8 cellular contexts compared by ENCODE assay signal in genomic region chr7:156640949-156641485, GRCh38. TPM values are rescaled to one million over a fixed set of nuclear protein-coding genes. Genes with fewer than 3 reads are reported as not detected.
DNase-seq lines count a peak whose midpoint lies in the region; ATAC-seq lines count a peak whose summit lies in the region.

No MANE protein-coding gene starts in this region.

- H3K27me3 Mint-ChIP-seq in activated naive CD4-positive, alpha-beta T cell treated with anti-CD3 and anti-CD28 coated beads for 36 hours (ENCODE audit: low read depth): peaks cover 29% of the 10 kb centered on the region

- H3K36me3 Mint-ChIP-seq in activated naive CD4-positive, alpha-beta T cell treated with anti-CD3 and anti-CD28 coated beads for 36 hours (ENCODE audit: low read depth): peaks cover 6% of the 10 kb centered on the region

- peaks cover 10% of the 10 kb centered on the region for H3K4me1 Mint-ChIP-seq in activated naive CD4-positive, alpha-beta T cell treated with anti-CD3 and anti-CD28 coated beads for 36 hours (ENCODE audit: low read depth)

- peaks cover 4% of the 10 kb centered on the region for H3K9me3 Mint-ChIP-seq in activated naive CD4-positive, alpha-beta T cell treated with anti-CD3 and anti-CD28 coated beads for 36 hours

- no peak overlapping the region for H3K27ac Mint-ChIP-seq in activated naive CD4-positive, alpha-beta T cell treated with anti-CD3 and anti-CD28 coated beads for 36 hours

- ATAC-seq in Right ventricle myocardium inferior (peak; percentile 17), HG02981 (IDR thresholded peaks at IDR 0.05; ENCODE audit: unreplicated experiment) (peak; percentile 47), left cardiac atrium (peak; percentile 16 to 44), sciatic nerve (no peak)

- CTCF ChIA-PET in activated naive CD4-positive, alpha-beta T cell treated with anti-CD3 and anti-CD28 coated beads for 36 hours (lab: Charles Lee): no interaction called here

- intact Hi-C loops in Right ventricle myocardium inferior (cut with DNase I) (no loop called here), cardiac septum (cut with DNase I) (no loop called here), left cardiac atrium (cut with DNase I) (no loop called here), sciatic nerve (cut with DNase I) (no loop called here)
- intact Hi-C loops in activated naive CD4-positive, alpha-beta T cell treated with anti-CD3 and anti-CD28 coated beads for 36 hours (cut with micrococcal nuclease): loop anchor here (1.0 to 10.0 kb wide), 7 partner anchors 28 to 996 kb away; partner anchors contain the start of genes LMBR1 and RBM33

- no peak for DNase-seq in Right ventricle myocardium inferior (ENCODE audit: missing footprints)
- no peak for DNase-seq in cardiac septum (ENCODE audit: low spot score)
- peak; percentile 72 for DNase-seq in NCI-H748 (lab: John Stamatoyannopoulos, UW; ENCODE audit: unreplicated experiment)
- peak; percentile 72 for DNase-seq in activated naive CD4-positive, alpha-beta T cell treated with anti-CD3 and anti-CD28 coated beads for 36 hours
- peak; percentile 45 for DNase-seq in left cardiac atrium
- peak; percentile 60 for DNase-seq in sciatic nerve (ENCODE audit: low spot score)
- no peak for DNase-seq in NCI-H446 (lab: John Stamatoyannopoulos, UW)

- peak overlapping the region; percentile 78 for H3K4me3 Mint-ChIP-seq in activated naive CD4-positive, alpha-beta T cell treated with anti-CD3 and anti-CD28 coated beads for 36 hours

RNA-seq across cellular contexts. Expression of gene RNF32, which starts 0.4 kb away (rescaled TPM):
- total RNA-seq in Right ventricle myocardium inferior (0.30 TPM), cardiac septum (0.38 TPM), left cardiac atrium (under 1 TPM; 0.56 to 0.76 TPM), sciatic nerve (3.2 TPM)
- under 1 TPM; 0.31 to 0.64 TPM for total RNA-seq in activated naive CD4-positive, alpha-beta T cell treated with anti-CD3 and anti-CD28 coated beads for 36 hours

Comparison
In these comparisons a context has a peak if more than half of its experiments do, and no peak if none do; other contexts are left out.
1. DNase-seq: peak in NCI-H748 (single experiment), activated naive CD4-positive, alpha-beta T cell treated with anti-CD3 and anti-CD28 coated beads for 36 hours (single experiment), left cardiac atrium (single experiment) and sciatic nerve (single experiment); none in Right ventricle myocardium inferior (single experiment), cardiac septum (single experiment) and NCI-H446 (0 of 2).